8 cellular contexts compared by ENCODE assay signal in genomic region chr2:9675369-9676351, GRCh38. TPM values are rescaled to one million over a fixed set of nuclear protein-coding genes. Genes with fewer than 3 reads are reported as not detected.
DNase-seq lines count a peak whose midpoint lies in the region; ATAC-seq and TF ChIP-seq lines count a peak whose summit lies in the region.

No MANE protein-coding gene starts in this region.

- no peaks in the 10 kb centered on the region for H3K9me3 ChIP-seq in NT2/D1 (ENCODE audit: insufficient read depth, low read length)
- no peaks in the 10 kb centered on the region for H3K9me3 ChIP-seq in mucosa of descending colon

- H3K9ac ChIP-seq in NT2/D1 (ENCODE audit: insufficient read length, low read depth), result no peak overlapping the region

- intact Hi-C loops in mucosa of descending colon (cut with DNase I, micrococcal nuclease), result no loop called here

- ATAC-seq in omental fat pad (ENCODE audit: low FRiP score) (peak; percentile 37), GM18519 (IDR thresholded peaks at IDR 0.05; ENCODE audit: low FRiP score, unreplicated experiment) (no peak), mucosa of descending colon (no peak), GM21528 (IDR thresholded peaks at IDR 0.05; ENCODE audit: low FRiP score, unreplicated experiment) (no peak)

- TF ChIP-seq CTCF in omental fat pad (IDR thresholded peaks at IDR 0.05) (no peak), mucosa of descending colon (IDR thresholded peaks at IDR 0.05) (no peak)

- H3K36me3 ChIP-seq in NT2/D1 (ENCODE audit: insufficient read depth, insufficient read length, low read length) (no peaks in the 10 kb centered on the region), mucosa of descending colon (ENCODE audit: low read depth) (no peaks in the 10 kb centered on the region)

- in situ Hi-C loops in G401 (cut with HindIII; ENCODE audit: low sequenced_read_pairs), result no loop called here

- H3K4me3 ChIP-seq in NT2/D1 (ENCODE audit: insufficient read length, low read depth) (peak overlapping the region; percentile 11), mucosa of descending colon (no peak overlapping the region)

- DNase-seq in G401 (ENCODE audit: low spot score) (peak; percentile 43), NT2/D1 (ENCODE audit: low read depth, low spot score) (peak; percentile 68), epidermal melanocyte (ENCODE audit: insufficient read length, low spot score) (peak; percentile 86), omental fat pad (ENCODE audit: low spot score) (no peak), mucosa of descending colon (no peak)
- DNase-seq in activated CD8-positive, alpha-beta memory T cell treated with anti-CD3 and anti-CD28 coated beads, Interleukin-2, amount 50 U/mL, for 48 hours, result no peak

- H3K4me1 ChIP-seq in NT2/D1 (ENCODE audit: insufficient read depth, insufficient read length) (no peaks in the 10 kb centered on the region), mucosa of descending colon (ENCODE audit: low read depth) (no peaks in the 10 kb centered on the region)

- H3K27me3 ChIP-seq in NT2/D1 (ENCODE audit: insufficient read depth, insufficient read length), result no peaks in the 10 kb centered on the region

RNA-seq across cellular contexts. Expression of gene YWHAQ, which starts 44.9 kb away (rescaled TPM):
- 426 and 560 TPM in 2 replicates for total RNA-seq in G401 (2014; rRNA removed; shearing (Covaris generic))
- 100 to 1,000 TPM; 160 to 222 (median 168) TPM for total RNA-seq in omental fat pad
- total RNA-seq in mucosa of descending colon, result 100 to 1,000 TPM; 204 to 256 (median 251) TPM

Comparison
In these comparisons a context has a peak if more than half of its experiments do, and no peak if none do; other contexts are left out.
1. DNase-seq: peak in G401 (single experiment), NT2/D1 (single experiment) and epidermal melanocyte (single experiment); none in omental fat pad (single experiment), activated CD8-positive, alpha-beta memory T cell treated with anti-CD3 and anti-CD28 coated beads, Interleukin-2, amount 50 U/mL, for 48 hours (single experiment) and mucosa of descending colon (0 of 3).